8 cellular contexts compared by ENCODE assay signal in genomic region chr7:32515890-32516550, GRCh38. TPM values are rescaled to one million over a fixed set of nuclear protein-coding genes. Genes with fewer than 3 reads are reported as not detected.
DNase-seq lines count a peak whose midpoint lies in the region; ATAC-seq and TF ChIP-seq lines count a peak whose summit lies in the region.

No MANE protein-coding gene starts in this region.

- H3K36me3 Mint-ChIP-seq in T-helper 17 cell (ENCODE audit: low read depth) (peaks cover 2% of the 10 kb centered on the region), nephron (ENCODE audit: low read depth) (peaks cover 86% of the 10 kb centered on the region)

- TF ChIP-seq CTCF in nephron (IDR thresholded peaks at IDR 0.05; ENCODE audit: unreplicated experiment in 3 of 3): no peak

- ATAC-seq in GM19025 (IDR thresholded peaks at IDR 0.05; ENCODE audit: low read depth, unreplicated experiment): peak; percentile 75
- peak; percentile 68 for ATAC-seq in HG02798 (IDR thresholded peaks at IDR 0.05; ENCODE audit: poor library complexity, unreplicated experiment)
- no peak for ATAC-seq in T-helper 17 cell
- ATAC-seq in Right ventricle myocardium superior (ENCODE audit: poor library complexity): no peak

- intact Hi-C loops in Right ventricle myocardium superior (cut with DNase I): no loop called here

- no peak for DNase-seq in T-helper 17 cell
- no peak for DNase-seq in HPDE6-E6E7 (ENCODE audit: extremely low spot score)
- DNase-seq in stimulated activated CD8-positive, alpha-beta memory T cell treated with anti-CD3 and anti-CD28 coated beads, Interleukin-4, amount 100 ng/mL, for 48 hours: no peak
- DNase-seq in HT-29 (ENCODE audit: low spot score): no peak
- no peak for DNase-seq in Right ventricle myocardium superior

- no peaks in the 10 kb centered on the region for H3K27me3 Mint-ChIP-seq in T-helper 17 cell
- no peaks in the 10 kb centered on the region for H3K27me3 Mint-ChIP-seq in nephron (ENCODE audit: low read depth)

- H3K4me1 Mint-ChIP-seq in T-helper 17 cell (peaks cover 51% of the 10 kb centered on the region), nephron (no peaks in the 10 kb centered on the region)

- H3K4me3 Mint-ChIP-seq in T-helper 17 cell (peak overlapping the region; percentile 36), nephron (no peak overlapping the region)

- no peaks in the 10 kb centered on the region for H3K9me3 ChIP-seq in T-helper 17 cell (ENCODE audit: control insufficient read depth, low read length, poor library complexity, severe bottlenecking)

- H3K9me3 Mint-ChIP-seq in nephron: peaks cover 86% of the 10 kb centered on the region

- peak overlapping the region; percentile 88 for H3K27ac Mint-ChIP-seq in T-helper 17 cell
- peak overlapping the region in 2 of 3 experiments; percentile 15 to 58 for H3K27ac Mint-ChIP-seq in nephron

RNA-seq across cellular contexts. Expression of gene AVL9, which starts 20.7 kb away (rescaled TPM):
- total RNA-seq in T-helper 17 cell (10 to 100 TPM; 26.1 to 28.1 TPM), Right ventricle myocardium superior (13.8 TPM)
- 46.6 and 51.5 TPM in 2 replicates for total RNA-seq in HT-29 (2014; rRNA removed; shearing (Covaris generic))

RNA-seq across cellular contexts. Expression of gene LSM5, which starts 25.8 kb away (rescaled TPM):
- total RNA-seq in T-helper 17 cell (10 to 100 TPM; 23.8 to 24.8 TPM), Right ventricle myocardium superior (31.0 TPM)
- 11.3 and 22.8 TPM in 2 replicates for total RNA-seq in HT-29 (2014; rRNA removed; shearing (Covaris generic))

Comparison
In these comparisons a context has a peak if more than half of its experiments do, and no peak if none do; other contexts are left out.
1. ATAC-seq: peak in GM19025 (single experiment) and HG02798 (single experiment); none in T-helper 17 cell (single experiment) and Right ventricle myocardium superior (single experiment).